31 cellular contexts compared by ENCODE assay signal in genomic region chrX:63408050-63408449, GRCh38.
"Had no signal": no experiment of that assay in that cellular context is flagged by ENCODE, and none has a peak within 500 bp of the region (broad histone marks: within the 10 kb centered on the region; RNA-seq: fewer than 3 reads in every experiment).

No MANE protein-coding gene starts in this region.

- DNase-seq: activated B cell treated with CpG ODN at 0.5 μM for 24 hours; activated CD4-positive, alpha-beta T cell treated with anti-CD3 and anti-CD28 coated beads for 48 hours; activated CD4-positive, alpha-beta T cell treated with anti-CD3 and anti-CD28 coated beads, Interleukin-2, amount 50 U/mL, for 1 hour; activated CD4-positive, alpha-beta T cell treated with anti-CD3 and anti-CD28 coated beads, Interleukin-2, amount 50 U/mL, for 48 hours; activated CD8-positive, alpha-beta memory T cell treated with anti-CD3 and anti-CD28 coated beads for 24 hours; activated CD8-positive, alpha-beta T cell treated with anti-CD3 and anti-CD28 coated beads for 36 hours; activated effector memory CD4-positive, alpha-beta T cell treated with Interleukin-2 at 50 U/mL for 16 hours; activated gamma-delta T cell treated with Interleukin-2 at 50 U/mL for 16 hours; activated naive CD4-positive, alpha-beta T cell treated with anti-CD3 and anti-CD28 coated beads, Interleukin-2, amount 50 U/mL, for 16 hours; activated naive CD4-positive, alpha-beta T cell treated with Interleukin-2 at 50 U/mL for 16 hours; activated T-cell treated with anti-CD3 and anti-CD28 coated beads, Interleukin-2, amount 50 U/mL, for 4 hours; amniotic stem cell; anterior cingulate cortex; brain microvascular endothelial cell; dorsolateral prefrontal cortex; effector memory CD4-positive, alpha-beta T cell; endodermal cell; foreskin fibroblast; glutamatergic neuron; heart left ventricle; T-helper 2 cell had no signal

- H3K4me3 Mint-ChIP-seq: activated B cell treated with CpG ODN at 0.5 μM for 24 hours; activated CD8-positive, alpha-beta T cell treated with anti-CD3 and anti-CD28 coated beads for 36 hours; activated naive CD8-positive, alpha-beta T cell; activated T-cell treated with anti-CD3 and anti-CD28 coated beads, Interleukin-2, amount 50 U/mL, for 4 hours; activated T-helper 17 cell treated with anti-CD3 and anti-CD28 coated beads, Interleukin-2, amount 50 U/mL, for 72 hours; central memory CD8-positive, alpha-beta T cell; dendritic cell treated with granulocyte-macrophage colony-stimulating factor and Interleukin-4, amounts not matched to agents 40 ng/mL and 50 ng/mL, for 4 days; endodermal cell had no signal

- ATAC-seq: activated CD4-positive, CD25-positive, alpha-beta regulatory T cell treated with anti-CD3 and anti-CD28 coated beads, Interleukin-2, amount 50 U/mL, for 24 hours; activated CD8-positive, alpha-beta T cell treated with anti-CD3 and anti-CD28 coated beads for 36 hours; activated T-cell treated with anti-CD3 and anti-CD28 coated beads, Interleukin-2, amount 50 U/mL, for 4 hours; activated T-helper 17 cell treated with anti-CD3 and anti-CD28 coated beads, Interleukin-2, amount 50 U/mL, for 72 hours; esophagus mucosa; heart left ventricle had no signal

- H3K4me3 ChIP-seq: coronary artery, dorsolateral prefrontal cortex, heart left ventricle had no signal

- H3K36me3 ChIP-seq: brain microvascular endothelial cell, heart left ventricle had no signal

- H3K4me1 Mint-ChIP-seq: activated B cell treated with CpG ODN at 0.5 μM for 24 hours; activated T-helper 17 cell treated with anti-CD3 and anti-CD28 coated beads, Interleukin-2, amount 50 U/mL, for 72 hours had no signal

- H3K4me1 ChIP-seq: heart left ventricle had no signal

- H3K27me3 ChIP-seq: brain microvascular endothelial cell, heart left ventricle had no signal

- H3K9me3 ChIP-seq: heart left ventricle had no signal

- H3K27me3 Mint-ChIP-seq: activated B cell treated with CpG ODN at 0.5 μM for 24 hours; activated CD8-positive, alpha-beta T cell treated with anti-CD3 and anti-CD28 coated beads for 36 hours; activated naive CD8-positive, alpha-beta T cell; activated T-helper 17 cell treated with anti-CD3 and anti-CD28 coated beads, Interleukin-2, amount 50 U/mL, for 72 hours; central memory CD8-positive, alpha-beta T cell; dendritic cell treated with granulocyte-macrophage colony-stimulating factor and Interleukin-4, amounts not matched to agents 40 ng/mL and 50 ng/mL, for 4 days had no signal

- H3K27ac ChIP-seq: brain microvascular endothelial cell, coronary artery, dorsolateral prefrontal cortex, heart left ventricle, VCaP had no signal

- H3K9me3 Mint-ChIP-seq: activated CD8-positive, alpha-beta T cell treated with anti-CD3 and anti-CD28 coated beads for 36 hours; activated T-helper 17 cell treated with anti-CD3 and anti-CD28 coated beads, Interleukin-2, amount 50 U/mL, for 72 hours had no signal

- H3K27ac Mint-ChIP-seq: activated B cell treated with CpG ODN at 0.5 μM for 24 hours; activated CD8-positive, alpha-beta T cell treated with anti-CD3 and anti-CD28 coated beads for 36 hours; activated naive CD8-positive, alpha-beta T cell; activated T-helper 17 cell treated with anti-CD3 and anti-CD28 coated beads, Interleukin-2, amount 50 U/mL, for 72 hours; dendritic cell treated with granulocyte-macrophage colony-stimulating factor and Interleukin-4, amounts not matched to agents 40 ng/mL and 50 ng/mL, for 4 days; endodermal cell had no signal

- FAIRE-seq: bronchial epithelial cell, frontal cortex had no signal
